ENCODE assay signal across 8 cellular contexts in the genomic region with DNA sequence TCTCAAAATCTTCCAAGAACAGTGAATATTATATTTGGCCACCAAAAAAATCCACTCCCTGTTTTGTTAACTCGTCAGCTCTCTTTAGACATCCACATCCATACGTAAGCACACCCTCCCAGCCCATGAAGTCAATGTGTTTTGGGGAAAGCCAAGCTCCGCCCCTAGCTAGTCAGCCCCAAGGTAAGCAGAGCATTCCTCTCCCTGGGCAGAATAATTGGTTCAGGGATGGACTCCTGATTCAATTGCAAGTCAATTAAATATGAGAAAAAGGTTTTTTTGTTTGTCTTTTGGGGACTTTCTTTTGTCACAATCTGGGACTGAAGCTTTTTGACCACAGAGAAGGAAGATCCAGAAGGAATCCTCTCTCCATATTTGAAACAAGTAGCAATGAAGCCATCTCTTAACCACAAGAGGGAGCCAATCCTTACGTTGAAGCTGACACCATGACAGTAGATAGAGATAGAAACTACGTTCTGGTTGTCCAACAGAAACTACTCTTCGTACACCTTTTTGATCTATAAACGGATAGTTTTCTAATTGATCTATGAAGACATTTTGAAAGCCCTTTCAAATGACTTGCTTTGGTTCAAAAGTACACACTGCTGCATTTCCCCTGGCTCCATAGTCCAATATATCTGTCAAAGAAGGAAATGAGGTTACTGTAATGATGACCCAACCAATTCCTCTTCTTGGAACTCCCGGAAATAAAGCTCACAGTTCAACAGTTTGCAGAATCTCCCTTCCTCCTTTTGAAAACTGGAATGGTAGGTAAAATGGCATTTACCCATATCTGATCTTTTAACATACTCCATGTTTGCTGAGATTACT.
A peak's percentile ranks its signal among the peaks of the same experiment; 100 is the strongest.
DNase-seq lines count a peak whose midpoint lies in the region; ATAC-seq, FAIRE-seq and TF ChIP-seq lines count a peak whose summit lies in the region.

No MANE protein-coding gene starts in this region.

- no peaks in the 10 kb centered on the region for H3K27me3 ChIP-seq in GM12878 (replicated peaks in 1 of 2; ENCODE audit: control insufficient read depth in 2 of 2, insufficient read depth in 2 of 2, low read length in 1 of 2)

- no peaks in the 10 kb centered on the region for H3K4me1 ChIP-seq in GM12878 (ENCODE audit: control insufficient read depth, insufficient read depth, low read length)

- TF ChIP-seq CTCF in C4-2B (conservative IDR thresholded peaks at IDR 0.05) (peak; percentile 81), GM12878 (IDR thresholded peaks at IDR 0.05 in 2 of 3, conservative IDR thresholded peaks at IDR 0.05 in 1 of 3; ENCODE audit: control insufficient read depth in 2 of 3, extremely low read depth in 1 of 3, insufficient read depth in 1 of 3, low read depth in 3 of 3, low read length in 3 of 3) (peak in 2 of 3 experiments; percentile 16 to 21; a peak in 2 of 6 replicates)

- SMC1A ChIA-PET in GM12878 (lab: Charles Lee; ENCODE audit: uncharacterized antibody, unreplicated experiment): no interaction called here

- no peak overlapping the region for H2AFZ ChIP-seq in GM12878 (ENCODE audit: control insufficient read depth, low read depth, low read length)

- no peak overlapping the region for H3K9ac ChIP-seq in GM12878 (ENCODE audit: control insufficient read depth, insufficient read depth, low read length)

- TF ChIP-seq RAD21 in GM12878 (IDR thresholded peaks at IDR 0.05; ENCODE audit: insufficient read depth, low read depth, low read length): 0 out of 2 replicates have a peak, but pooled peaks have one; percentile 27

- no peak overlapping the region for H3K4me3 ChIP-seq in GM12878

- BruUV-seq in GM12878 (replicated peaks; lab: Mats Ljungman, UMichigan): no TSS peak

- no peak for TF ChIP-seq POLR2A in H54 (IDR thresholded peaks at IDR 0.05; ENCODE audit: low read depth, low read length)
- no peak for TF ChIP-seq POLR2A in GM12878 (IDR thresholded peaks at IDR 0.05; ENCODE audit: low read depth, low read length)
- no peak for TF ChIP-seq POLR2A in GM12892 (IDR thresholded peaks at IDR 0.05; ENCODE audit: low read depth, low read length)

- CTCF ChIA-PET in GM12878 (lab: Yijun Ruan, JAX): interaction anchor here (0.6 to 1.8 kb wide), 2 partner anchors 1084 to 1087 kb away, joined by 3 to 9 read pairs; no protein-coding TSS in a partner anchor

- in situ Hi-C loops in GM12878 (cut with MboI): no loop called here

- RAD21 ChIA-PET in GM12878 (lab: Charles Lee; ENCODE audit: unreplicated experiment): no interaction called here

- no peak for ATAC-seq in GM12878

- H3K79me2 ChIP-seq in GM12878 (ENCODE audit: control insufficient read depth, insufficient read depth, low read length): no peaks in the 10 kb centered on the region

- FAIRE-seq in H54 (lab: Jason Lieb, UNC) (peak; percentile 96), GM12878 (lab: Jason Lieb, UNC) (no peak), GM12892 (lab: Jason Lieb, UNC) (no peak)

- no peaks in the 10 kb centered on the region for H3K9me3 ChIP-seq in GM12878 (replicated peaks; ENCODE audit: control insufficient read depth, insufficient read depth, low read length)

- H3K4me2 ChIP-seq in GM12878 (ENCODE audit: control insufficient read depth, insufficient read depth): no peak overlapping the region

- DNase-seq in H54 (ENCODE audit: insufficient read length, low spot score) (peak; percentile 44), NCI-H1436 treated with DMSO at 0.1 percent for 48 hours (lab: John Stamatoyannopoulos, UW) (peak; percentile 23), GM12878 (ENCODE audit: low read depth, low spot score) (no peak), iris pigment epithelial cell (ENCODE audit: low read depth) (peak; percentile 71), superior temporal gyrus (ENCODE audit: extremely low spot score) (peak; percentile 81), GM12892 (ENCODE audit: insufficient read length) (no peak), ecto neural progenitor cell (ENCODE audit: low spot score) (no peak)

- 6% methylated on average over 8 of the region's 8 CpGs for WGBS in GM12878 (ENCODE audit: insufficient coverage, insufficient replicate concordance, low lambda C conversion rate, missing lambda C conversion rate)

- intact Hi-C loops in GM12878 (cut with micrococcal nuclease; ENCODE audit: unreplicated experiment): loop anchor here (5.0 kb wide), 2 partner anchors 164 to 1439 kb away; partner anchors contain the start of gene TLE1

- H3K27ac ChIP-seq in C4-2B (peak overlapping the region; percentile 37), GM12878 (ENCODE audit: control insufficient read depth, insufficient read depth) (no peak overlapping the region)

- H4K20me1 ChIP-seq in GM12878 (ENCODE audit: control insufficient read depth, insufficient read depth): no peaks in the 10 kb centered on the region

- no peak for TF ChIP-seq EP300 in GM12878 (IDR thresholded peaks at IDR 0.05; ENCODE audit: borderline replicate concordance in 1 of 2, control insufficient read depth in 1 of 2, low read depth in 2 of 2, low read length in 2 of 2)

- POLR2A ChIA-PET in GM12878 (lab: Charles Lee): no interaction called here

- H3K36me3 ChIP-seq in GM12878 (ENCODE audit: control insufficient read depth in 2 of 2, insufficient read depth in 2 of 2, low read length in 1 of 2): no peaks in the 10 kb centered on the region

TF ChIP-seq in GM12878, 131 proteins besides CTCF, POLR2A, EP300 and RAD21 (continues in another document):
- TF ChIP-seq, protein P1, sequence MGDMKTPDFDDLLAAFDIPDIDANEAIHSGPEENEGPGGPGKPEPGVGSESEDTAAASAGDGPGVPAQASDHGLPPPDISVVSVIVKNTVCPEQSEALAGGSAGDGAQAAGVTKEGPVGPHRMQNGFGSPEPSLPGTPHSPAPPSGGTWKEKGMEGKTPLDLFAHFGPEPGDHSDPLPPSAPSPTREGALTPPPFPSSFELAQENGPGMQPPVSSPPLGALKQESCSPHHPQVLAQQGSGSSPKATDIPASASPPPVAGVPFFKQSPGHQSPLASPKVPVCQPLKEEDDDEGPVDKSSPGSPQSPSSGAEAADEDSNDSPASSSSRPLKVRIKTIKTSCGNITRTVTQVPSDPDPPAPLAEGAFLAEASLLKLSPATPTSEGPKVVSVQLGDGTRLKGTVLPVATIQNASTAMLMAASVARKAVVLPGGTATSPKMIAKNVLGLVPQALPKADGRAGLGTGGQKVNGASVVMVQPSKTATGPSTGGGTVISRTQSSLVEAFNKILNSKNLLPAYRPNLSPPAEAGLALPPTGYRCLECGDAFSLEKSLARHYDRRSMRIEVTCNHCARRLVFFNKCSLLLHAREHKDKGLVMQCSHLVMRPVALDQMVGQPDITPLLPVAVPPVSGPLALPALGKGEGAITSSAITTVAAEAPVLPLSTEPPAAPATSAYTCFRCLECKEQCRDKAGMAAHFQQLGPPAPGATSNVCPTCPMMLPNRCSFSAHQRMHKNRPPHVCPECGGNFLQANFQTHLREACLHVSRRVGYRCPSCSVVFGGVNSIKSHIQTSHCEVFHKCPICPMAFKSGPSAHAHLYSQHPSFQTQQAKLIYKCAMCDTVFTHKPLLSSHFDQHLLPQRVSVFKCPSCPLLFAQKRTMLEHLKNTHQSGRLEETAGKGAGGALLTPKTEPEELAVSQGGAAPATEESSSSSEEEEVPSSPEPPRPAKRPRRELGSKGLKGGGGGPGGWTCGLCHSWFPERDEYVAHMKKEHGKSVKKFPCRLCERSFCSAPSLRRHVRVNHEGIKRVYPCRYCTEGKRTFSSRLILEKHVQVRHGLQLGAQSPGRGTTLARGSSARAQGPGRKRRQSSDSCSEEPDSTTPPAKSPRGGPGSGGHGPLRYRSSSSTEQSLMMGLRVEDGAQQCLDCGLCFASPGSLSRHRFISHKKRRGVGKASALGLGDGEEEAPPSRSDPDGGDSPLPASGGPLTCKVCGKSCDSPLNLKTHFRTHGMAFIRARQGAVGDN (IDR thresholded peaks at IDR 0.05): no peak
- TF ChIP-seq STAT1 (conservative IDR thresholded peaks at IDR 0.05) (no peak), YY1 (IDR thresholded peaks at IDR 0.05; ENCODE audit: low read depth, low read length) (0 out of 2 replicates have a peak, but pooled peaks have one; percentile 13), MYC (IDR thresholded peaks at IDR 0.05; ENCODE audit: insufficient read depth, insufficient read length, insufficient replicate concordance, low read length, severe bottlenecking) (no peak)
- TF ChIP-seq, protein P2, sequence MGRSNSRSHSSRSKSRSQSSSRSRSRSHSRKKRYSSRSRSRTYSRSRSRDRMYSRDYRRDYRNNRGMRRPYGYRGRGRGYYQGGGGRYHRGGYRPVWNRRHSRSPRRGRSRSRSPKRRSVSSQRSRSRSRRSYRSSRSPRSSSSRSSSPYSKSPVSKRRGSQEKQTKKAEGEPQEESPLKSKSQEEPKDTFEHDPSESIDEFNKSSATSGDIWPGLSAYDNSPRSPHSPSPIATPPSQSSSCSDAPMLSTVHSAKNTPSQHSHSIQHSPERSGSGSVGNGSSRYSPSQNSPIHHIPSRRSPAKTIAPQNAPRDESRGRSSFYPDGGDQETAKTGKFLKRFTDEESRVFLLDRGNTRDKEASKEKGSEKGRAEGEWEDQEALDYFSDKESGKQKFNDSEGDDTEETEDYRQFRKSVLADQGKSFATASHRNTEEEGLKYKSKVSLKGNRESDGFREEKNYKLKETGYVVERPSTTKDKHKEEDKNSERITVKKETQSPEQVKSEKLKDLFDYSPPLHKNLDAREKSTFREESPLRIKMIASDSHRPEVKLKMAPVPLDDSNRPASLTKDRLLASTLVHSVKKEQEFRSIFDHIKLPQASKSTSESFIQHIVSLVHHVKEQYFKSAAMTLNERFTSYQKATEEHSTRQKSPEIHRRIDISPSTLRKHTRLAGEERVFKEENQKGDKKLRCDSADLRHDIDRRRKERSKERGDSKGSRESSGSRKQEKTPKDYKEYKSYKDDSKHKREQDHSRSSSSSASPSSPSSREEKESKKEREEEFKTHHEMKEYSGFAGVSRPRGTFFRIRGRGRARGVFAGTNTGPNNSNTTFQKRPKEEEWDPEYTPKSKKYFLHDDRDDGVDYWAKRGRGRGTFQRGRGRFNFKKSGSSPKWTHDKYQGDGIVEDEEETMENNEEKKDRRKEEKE (IDR thresholded peaks at IDR 0.05): no peak

Comparison
In these comparisons a context has a peak if more than half of its experiments do, and no peak if none do; other contexts are left out.
1. DNase-seq: peak in H54 (single experiment), NCI-H1436 treated with DMSO at 0.1 percent for 48 hours (single experiment), iris pigment epithelial cell (single experiment) and superior temporal gyrus (single experiment); none in GM12878 (single experiment), GM12892 (single experiment) and ecto neural progenitor cell (single experiment).